In genomic region chr13:65540064-65540635, GRCh38 we compare ENCODE assay signal across 23 cellular contexts.
DNase-seq lines count a peak whose midpoint lies in the region; ATAC-seq and TF ChIP-seq lines count a peak whose summit lies in the region.
"Had no signal": no experiment of that assay in that cellular context is flagged by ENCODE, and none has a peak within 500 bp of the region (broad histone marks: within the 10 kb centered on the region; RNA-seq: fewer than 3 reads in every experiment).

No MANE protein-coding gene starts in this region.

- POLR2A ChIA-PET in PC-3 (lab: Charles Lee; ENCODE audit: unreplicated experiment), result no interaction called here

- H3K9ac ChIP-seq in PC-3 (ENCODE audit: low read length), result no peak overlapping the region
- H3K9ac ChIP-seq in H9 (ENCODE audit: extremely low read depth, insufficient read length, low read length), result no peak overlapping the region

- no peak overlapping the region for H3K4me3 ChIP-seq in PC-3 (ENCODE audit: low read length)
- H3K4me3 ChIP-seq in skeletal muscle cell (ENCODE audit: low read depth, low read length), result no peak overlapping the region
- H3K4me3 ChIP-seq in breast epithelium, result no peak overlapping the region
- H3K4me3 ChIP-seq: adrenal gland, upper lobe of right lung had no signal

- H3K23ac ChIP-seq in H9 (ENCODE audit: insufficient read length, low read depth, low read length), result no peak overlapping the region

- no peak overlapping the region for H2BK20ac ChIP-seq in H9 (ENCODE audit: low read depth, low read length, poor library complexity, severe bottlenecking)

- H3K27ac Mint-ChIP-seq in H9, result no peak overlapping the region
- H3K27ac Mint-ChIP-seq: naive thymus-derived CD4-positive, alpha-beta T cell had no signal

- H4K8ac ChIP-seq in H9 (replicated peaks; ENCODE audit: insufficient read length, low read depth, low read length), result no peak overlapping the region

- ATAC-seq in PC-3 (peak; percentile 99), HG02798 (IDR thresholded peaks at IDR 0.05; ENCODE audit: poor library complexity, unreplicated experiment) (no peak)
- ATAC-seq: naive thymus-derived CD4-positive, alpha-beta T cell; upper lobe of right lung had no signal

- no peak overlapping the region for H2BK5ac ChIP-seq in H9 (ENCODE audit: insufficient read length, low read length)

- no peak overlapping the region for H2BK15ac ChIP-seq in H9 (ENCODE audit: low read depth, low read length)

- CTCF ChIA-PET in PC-3 (lab: Charles Lee), result no interaction called here

- no CpG with 5 or more reads among the region's 3 CpGs for WGBS in H9 (ENCODE audit: extremely low coverage, insufficient read length, low lambda C conversion rate)

- H3K9me3 ChIP-seq in PC-3 (ENCODE audit: low read length) (no peaks in the 10 kb centered on the region), breast epithelium (no peaks in the 10 kb centered on the region), H9 (ENCODE audit: control insufficient read depth, low read depth, low read length) (no peaks in the 10 kb centered on the region)
- H3K9me3 ChIP-seq: BE2C, upper lobe of right lung had no signal

- no peak for TF ChIP-seq CTCF in PC-3 (conservative IDR thresholded peaks at IDR 0.05; ENCODE audit: low read depth, low read length)
- TF ChIP-seq CTCF in breast epithelium (IDR thresholded peaks at IDR 0.05), result no peak
- TF ChIP-seq CTCF in H9 (conservative IDR thresholded peaks at IDR 0.05), result no peak

- H3K36me3 Mint-ChIP-seq in H9 (ENCODE audit: insufficient read depth in 1 of 3, low read depth in 3 of 3), result no peaks in the 10 kb centered on the region
- H3K36me3 Mint-ChIP-seq: naive thymus-derived CD4-positive, alpha-beta T cell had no signal

- no peak overlapping the region for H3K4me3 Mint-ChIP-seq in H9
- H3K4me3 Mint-ChIP-seq: naive thymus-derived CD4-positive, alpha-beta T cell had no signal

- H4K20me1 ChIP-seq in PC-3 (ENCODE audit: low read length), result no peaks in the 10 kb centered on the region
- H4K20me1 ChIP-seq in H9 (ENCODE audit: control insufficient read depth, insufficient read depth, insufficient read length), result no peaks in the 10 kb centered on the region

- no peaks in the 10 kb centered on the region for H3K9me2 ChIP-seq in PC-3 (replicated peaks; ENCODE audit: low read length)

- H3K27ac ChIP-seq in PC-3 (ENCODE audit: low read length) (peak overlapping the region; percentile 49), breast epithelium (no peak overlapping the region), H9 (ENCODE audit: insufficient read length, low read depth, low read length) (no peak overlapping the region)
- H3K27ac ChIP-seq: adrenal gland, upper lobe of right lung had no signal

- H3K27me3 ChIP-seq in PC-3 (ENCODE audit: low read length) (no peaks in the 10 kb centered on the region), breast epithelium (no peaks in the 10 kb centered on the region), H9 (ENCODE audit: insufficient read depth, low read length) (no peaks in the 10 kb centered on the region)
- H3K27me3 ChIP-seq: adrenal gland, BE2C, upper lobe of right lung had no signal

- no peak overlapping the region for H2AFZ ChIP-seq in PC-3 (ENCODE audit: low read length)
- no peak overlapping the region for H2AFZ ChIP-seq in H9 (ENCODE audit: low read length)

- H4K91ac ChIP-seq in H9 (ENCODE audit: insufficient read length, low read depth, low read length), result no peak overlapping the region

- no peak overlapping the region for H3K14ac ChIP-seq in H9 (ENCODE audit: insufficient read depth, low read length)

- H2BK12ac ChIP-seq in H9 (ENCODE audit: insufficient read length, low read depth, low read length), result no peak overlapping the region

- H3K4me2 ChIP-seq in PC-3 (ENCODE audit: low read length) (peak overlapping the region; percentile 65), H9 (ENCODE audit: insufficient read depth, insufficient read length, low read length) (no peak overlapping the region)

- no peaks in the 10 kb centered on the region for H3K23me2 ChIP-seq in H9 (ENCODE audit: insufficient read length, low read depth, low read length, poor library complexity, severe bottlenecking)

- no peaks in the 10 kb centered on the region; a peak in 1 of 5 replicates for H3K9me3 Mint-ChIP-seq in H9

- BruUV-seq in PC-3 (replicated peaks; lab: Mats Ljungman, UMichigan), result no TSS peak

- H3K4ac ChIP-seq in H9 (ENCODE audit: low read depth, low read length), result no peak overlapping the region

- intact Hi-C loops in PC-3 (cut with micrococcal nuclease), result loop anchor here (2.0 kb wide), 1 partner anchor 43 kb away; no protein-coding TSS in a partner anchor
- intact Hi-C loops in breast epithelium (cut with DNase I; ENCODE audit: low total_unique reads), result no loop called here

- no peak overlapping the region for H3K56ac ChIP-seq in H9 (ENCODE audit: insufficient read length, low read depth, low read length)

- no peaks in the 10 kb centered on the region for H3K27me3 Mint-ChIP-seq in H9 (ENCODE audit: low read depth)
- H3K27me3 Mint-ChIP-seq: naive thymus-derived CD4-positive, alpha-beta T cell had no signal

- H3K79me1 ChIP-seq in H9 (ENCODE audit: insufficient read depth, low read depth, low read length, poor library complexity, severe bottlenecking), result no peaks in the 10 kb centered on the region

- H3F3A ChIP-seq in PC-3 (ENCODE audit: low read length, unreplicated experiment), result no peaks in the 10 kb centered on the region

- no peak overlapping the region for H2BK120ac ChIP-seq in H9 (ENCODE audit: low read depth, low read length, poor library complexity, severe bottlenecking)

- H4K5ac ChIP-seq in H9 (ENCODE audit: insufficient read length, low read depth, low read length), result no peak overlapping the region

- H3K4me1 ChIP-seq in PC-3 (ENCODE audit: insufficient read depth, low read length), result peaks cover 12% of the 10 kb centered on the region
- H3K4me1 ChIP-seq in breast epithelium, result no peaks in the 10 kb centered on the region
- H3K4me1 ChIP-seq in H9 (ENCODE audit: insufficient read depth, low read length), result no peaks in the 10 kb centered on the region
- H3K4me1 ChIP-seq: adrenal gland, upper lobe of right lung had no signal

- no peak overlapping the region for H3K18ac ChIP-seq in H9 (ENCODE audit: insufficient read length, low read depth, low read length)

- DNase-seq in GM03348 (ENCODE audit: low spot score), result peak; percentile 45
- DNase-seq in PC-3, result peak; percentile 79
- DNase-seq in astrocyte of the hippocampus (ENCODE audit: low read depth, low spot score), result peak; percentile 6
- peak; percentile 29 for DNase-seq in skeletal muscle cell (ENCODE audit: low read depth)
- DNase-seq in breast epithelium (ENCODE audit: low spot score in 2 of 2), result no peak
- no peak for DNase-seq in H9
- DNase-seq: activated CD4-positive, alpha-beta T cell treated with anti-CD3 and anti-CD28 coated beads, Interleukin-2, amount 50 U/mL, for 4 hours; activated CD8-positive, alpha-beta memory T cell treated with anti-CD3 and anti-CD28 coated beads, Interleukin-2, amount 50 U/mL, for 48 hours; activated effector memory CD4-positive, alpha-beta T cell treated with Interleukin-2 at 50 U/mL for 16 hours; adrenal gland; BE2C; Calu3; caudate nucleus; kidney glomerular epithelial cell; mesendoderm; naive thymus-derived CD4-positive, alpha-beta T cell; NCI-H1417; NCI-H524 treated with DMSO at 0.1 percent for 48 hours; SIG-M5; stimulated activated CD4-positive, alpha-beta T cell treated with anti-CD3 and anti-CD28 coated beads, Interleukin-12 subunit alpha, Interleukin-12 subunit beta, amount 100 ng/mL, for 4 hours; stimulated activated CD8-positive, alpha-beta memory T cell treated with anti-CD3 and anti-CD28 coated beads, Interleukin-4, amount 100 ng/mL, for 48 hours; upper lobe of right lung had no signal

- H3K79me2 ChIP-seq in PC-3 (ENCODE audit: low read length) (no peaks in the 10 kb centered on the region), H9 (ENCODE audit: insufficient read depth, low read length) (no peaks in the 10 kb centered on the region)

- no peaks in the 10 kb centered on the region for H3K36me3 ChIP-seq in PC-3 (ENCODE audit: low read depth, low read length)
- H3K36me3 ChIP-seq in breast epithelium, result no peaks in the 10 kb centered on the region
- H3K36me3 ChIP-seq: adrenal gland, BE2C, upper lobe of right lung had no signal

- H2AK5ac ChIP-seq in H9 (ENCODE audit: insufficient read length, low read length), result no peak overlapping the region

- no peaks in the 10 kb centered on the region for H3K4me1 Mint-ChIP-seq in H9
- H3K4me1 Mint-ChIP-seq: naive thymus-derived CD4-positive, alpha-beta T cell had no signal

- H3T11ph ChIP-seq in H9 (ENCODE audit: low read length), result no peak overlapping the region

- no peak for TF ChIP-seq POLR2A in breast epithelium (IDR thresholded peaks at IDR 0.05)

Comparison
In these comparisons a context has a peak if more than half of its experiments do, and no peak if none do; other contexts are left out.
1. DNase-seq: peak in GM03348 (single experiment), PC-3 (single experiment), astrocyte of the hippocampus (single experiment) and skeletal muscle cell (single experiment); none in breast epithelium (0 of 2) and H9 (single experiment).